Comparison of ENCODE assay signal across 9 cellular contexts in genomic region chr3:71063768-71064287, GRCh38.
DNase-seq lines count a peak whose midpoint lies in the region; ATAC-seq and TF ChIP-seq lines count a peak whose summit lies in the region.
"Had no signal": no experiment of that assay in that cellular context is flagged by ENCODE, and none has a peak within 500 bp of the region (broad histone marks: within the 10 kb centered on the region; RNA-seq: fewer than 3 reads in every experiment).

No MANE protein-coding gene starts in this region.

- peak overlapping the region; percentile 91 for H3K4me3 ChIP-seq in CD8-positive, alpha-beta T cell (ENCODE audit: low read depth, low read length)

- H3K27ac ChIP-seq in CD8-positive, alpha-beta T cell (ENCODE audit: low read depth, low read length): peak overlapping the region; percentile 85

- peaks cover 2% of the 10 kb centered on the region for H3K36me3 Mint-ChIP-seq in CD8-positive, alpha-beta T cell
- peaks cover 11% of the 10 kb centered on the region for H3K36me3 Mint-ChIP-seq in effector memory CD8-positive, alpha-beta T cell (ENCODE audit: insufficient read depth)
- H3K36me3 Mint-ChIP-seq in memory B cell: no peaks in the 10 kb centered on the region

- POLR2A ChIA-PET in CD8-positive, alpha-beta T cell (lab: Charles Lee): interaction anchor here (0.6 to 5.1 kb wide), 9 partner anchors 9 to 431 kb away, joined by 3 to 26 read pairs (median 3); no protein-coding TSS in a partner anchor
- POLR2A ChIA-PET in GM10248 (lab: Yijun Ruan, JAX): no interaction called here

- H3K4me1 ChIP-seq in CD8-positive, alpha-beta T cell (ENCODE audit: insufficient read depth, low read length): peaks cover 79% of the 10 kb centered on the region

- no peaks in the 10 kb centered on the region for H3K9me3 Mint-ChIP-seq in CD8-positive, alpha-beta T cell
- H3K9me3 Mint-ChIP-seq in effector memory CD8-positive, alpha-beta T cell: no peaks in the 10 kb centered on the region
- H3K9me3 Mint-ChIP-seq in memory B cell: no peaks in the 10 kb centered on the region
- H3K9me3 Mint-ChIP-seq: stimulated activated naive CD8-positive, alpha-beta T cell treated with anti-CD3 and anti-CD28 coated beads, Interleukin-15, Interleukin-2, amounts not matched to agents 100 ng/mL and 50 ng/mL, for 24 hours had no signal

- no peak overlapping the region for H3K27ac Mint-ChIP-seq in CD8-positive, alpha-beta T cell
- H3K27ac Mint-ChIP-seq in effector memory CD8-positive, alpha-beta T cell: no peak overlapping the region
- no peak overlapping the region for H3K27ac Mint-ChIP-seq in memory B cell
- H3K27ac Mint-ChIP-seq: stimulated activated naive CD8-positive, alpha-beta T cell treated with anti-CD3 and anti-CD28 coated beads, Interleukin-15, Interleukin-2, amounts not matched to agents 100 ng/mL and 50 ng/mL, for 24 hours had no signal

- no peaks in the 10 kb centered on the region for H3K9me3 ChIP-seq in CD8-positive, alpha-beta T cell (ENCODE audit: low read length)

- intact Hi-C loops in CD8-positive, alpha-beta T cell (cut with DNase I, micrococcal nuclease): loop anchor here (1.0 to 10.0 kb wide), 12 partner anchors 10 to 665 kb away; partner anchors contain the start of gene EIF4E3 (in 1 of the 2)

- no peak overlapping the region for H3K4me3 Mint-ChIP-seq in CD8-positive, alpha-beta T cell
- H3K4me3 Mint-ChIP-seq in effector memory CD8-positive, alpha-beta T cell: no peak overlapping the region
- H3K4me3 Mint-ChIP-seq in memory B cell: no peak overlapping the region
- H3K4me3 Mint-ChIP-seq: stimulated activated naive CD8-positive, alpha-beta T cell treated with anti-CD3 and anti-CD28 coated beads, Interleukin-15, Interleukin-2, amounts not matched to agents 100 ng/mL and 50 ng/mL, for 24 hours had no signal

- H3K4me1 Mint-ChIP-seq in CD8-positive, alpha-beta T cell (ENCODE audit: low read depth): peaks cover 65% of the 10 kb centered on the region
- H3K4me1 Mint-ChIP-seq in effector memory CD8-positive, alpha-beta T cell (ENCODE audit: low read depth in 2 of 2): peaks cover 28 to 65% of the 10 kb centered on the region in 2 donors
- peaks cover 40% of the 10 kb centered on the region for H3K4me1 Mint-ChIP-seq in memory B cell

- H3K27me3 Mint-ChIP-seq in CD8-positive, alpha-beta T cell (ENCODE audit: low read depth): no peaks in the 10 kb centered on the region
- no peaks in the 10 kb centered on the region for H3K27me3 Mint-ChIP-seq in effector memory CD8-positive, alpha-beta T cell
- no peaks in the 10 kb centered on the region for H3K27me3 Mint-ChIP-seq in memory B cell
- H3K27me3 Mint-ChIP-seq: stimulated activated naive CD8-positive, alpha-beta T cell treated with anti-CD3 and anti-CD28 coated beads, Interleukin-15, Interleukin-2, amounts not matched to agents 100 ng/mL and 50 ng/mL, for 24 hours had no signal

- CTCF ChIA-PET in CD8-positive, alpha-beta T cell (lab: Charles Lee): interaction anchor here (0.7 to 1.5 kb wide), 6 partner anchors 15 to 1762 kb away, joined by 3 to 5 read pairs (median 4); no protein-coding TSS in a partner anchor
- CTCF ChIA-PET in GM10248 (lab: Yijun Ruan, JAX): interaction anchor here (0.9 to 1.7 kb wide), 2 partner anchors 13 to 14 kb away, joined by 3 to 11 read pairs; no protein-coding TSS in a partner anchor

- ATAC-seq in CD8-positive, alpha-beta T cell: peak; percentile 13
- ATAC-seq in HG03432 (IDR thresholded peaks at IDR 0.05; ENCODE audit: unreplicated experiment) (peak; percentile 42), memory B cell (ENCODE audit: low read depth) (peak; percentile 11), HG02884 (IDR thresholded peaks at IDR 0.05; ENCODE audit: unreplicated experiment) (no peak)
- ATAC-seq in effector memory CD8-positive, alpha-beta T cell (replicated peaks): peak; percentile 23

- no peaks in the 10 kb centered on the region for H3K27me3 ChIP-seq in CD8-positive, alpha-beta T cell (ENCODE audit: insufficient read depth, low read length)

- TF ChIP-seq CTCF in CD8-positive, alpha-beta T cell (IDR thresholded peaks at IDR 0.05): no peak
- TF ChIP-seq CTCF in GM10248 (IDR thresholded peaks at IDR 0.05; ENCODE audit: control extremely low read depth, extremely low read depth, low read depth, missing control alignments): no peak

- no peaks in the 10 kb centered on the region for H3K36me3 ChIP-seq in CD8-positive, alpha-beta T cell (ENCODE audit: insufficient read depth, low read length)

- DNase-seq in CD8-positive, alpha-beta T cell: peak in 3 of 7 experiments; percentile 33 to 51 (median 49)
- DNase-seq in activated CD4-positive, alpha-beta T cell treated with anti-CD3 and anti-CD28 coated beads for 4 hours: peak; percentile 56 to 61
- no peak for DNase-seq in effector memory CD8-positive, alpha-beta T cell
- peak in 1 of 2 donors; percentile 40 for DNase-seq in memory B cell (ENCODE audit: low spot score in 2 of 2)
- DNase-seq in stimulated activated naive CD4-positive, alpha-beta T cell treated with Interleukin-2 at 50 U/mL for 16 hours (lab: John Stamatoyannopoulos, UW): peak; percentile 51
- no peak for DNase-seq in GM10248 (ENCODE audit: extremely low spot score)

Comparison
In these comparisons a context has a peak if more than half of its experiments do, and no peak if none do; other contexts are left out.
1. DNase-seq: peak in activated CD4-positive, alpha-beta T cell treated with anti-CD3 and anti-CD28 coated beads for 4 hours (2 of 2) and stimulated activated naive CD4-positive, alpha-beta T cell treated with Interleukin-2 at 50 U/mL for 16 hours (single experiment); none in effector memory CD8-positive, alpha-beta T cell (0 of 3) and GM10248 (single experiment).